1 cellular context compared by ENCODE assay signal in genomic region chr16:4450430-4450829, GRCh38.
TF ChIP-seq lines count a peak whose summit lies in the region.

No MANE protein-coding gene starts in this region.

TF ChIP-seq in H1, 55 proteins besides CTCF, POLR2A, EP300 and RAD21:
- no peak for TF ChIP-seq CBX8 (IDR thresholded peaks at IDR 0.05; ENCODE audit: borderline replicate concordance, low read depth, low read length)
- no peak for TF ChIP-seq TAF7 (optimal IDR thresholded peaks at IDR 0.05; ENCODE audit: borderline replicate concordance, low read depth, low read length)
TF ChIP-seq in H1: peak in this region for 0.
